ENCODE assay signal across 27 cellular contexts in the genomic region with DNA sequence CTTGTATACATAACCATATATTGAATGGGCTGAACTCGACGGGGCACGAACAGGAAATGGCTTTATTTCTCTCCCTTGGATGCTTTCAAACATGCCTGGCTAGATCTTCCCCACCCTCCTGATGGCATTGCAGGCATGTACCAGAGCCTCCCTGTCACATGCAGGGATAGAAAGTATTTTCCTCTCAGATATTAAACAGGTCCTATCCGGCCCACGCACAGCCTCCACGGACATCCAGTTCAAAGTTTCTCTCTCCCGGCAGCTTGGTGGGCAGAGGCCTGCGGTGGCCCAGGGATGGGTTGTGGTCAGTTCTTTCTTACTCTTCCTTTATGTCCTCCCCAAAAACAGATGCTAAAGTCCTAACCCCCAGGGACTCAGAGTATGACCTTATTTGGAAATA.
DNase-seq lines count a peak whose midpoint lies in the region; ATAC-seq and TF ChIP-seq lines count a peak whose summit lies in the region.
"Had no signal": no experiment of that assay in that cellular context is flagged by ENCODE, and none has a peak within 500 bp of the region (broad histone marks: within the 10 kb centered on the region; RNA-seq: fewer than 3 reads in every experiment).

No MANE protein-coding gene starts in this region.

- DNase-seq in NCI-H748 (lab: John Stamatoyannopoulos, UW; ENCODE audit: unreplicated experiment) (peak; percentile 37), NCI-H748 treated with DMSO at 0.1 percent for 48 hours (lab: John Stamatoyannopoulos, UW) (no peak), NCI-H345 (lab: John Stamatoyannopoulos, UW) (peak; percentile 42), coronary artery (ENCODE audit: low spot score) (no peak), NOMO-1 treated with DMSO at 0.1 percent for 48 hours (lab: John Stamatoyannopoulos, UW; ENCODE audit: unreplicated experiment) (no peak)
- DNase-seq: activated CD4-positive, alpha-beta T cell treated with anti-CD3 and anti-CD28 coated beads, Interleukin-2, amount 10 ng/mL, durations not matched to agents 24 days and 14 days; activated CD8-positive, alpha-beta memory T cell treated with anti-CD3 and anti-CD28 coated beads for 24 hours; amygdala; CD8-positive, alpha-beta T cell; GM23248; mucosa of descending colon; NCI-H1436; NCI-H2171 treated with DMSO at 0.1 percent for 48 hours; NCI-H526 treated with DMSO at 0.1 percent for 48 hours; ovary; retina; RPMI8226; SJCRH30; stimulated activated naive CD4-positive, alpha-beta T cell treated with Interleukin-2 at 50 U/mL for 16 hours; T1000 had no signal

- H3K27me3 Mint-ChIP-seq in nephron (ENCODE audit: low read depth) = peaks cover 12% of the 10 kb centered on the region

- H3K27ac ChIP-seq in coronary artery = no peak overlapping the region
- H3K27ac ChIP-seq: gastroesophageal sphincter, GM23248, ovary, SJCRH30 had no signal

- H3K27ac Mint-ChIP-seq in nephron = peak overlapping the region; percentile 3 to 43 (median 39)
- H3K27ac Mint-ChIP-seq: activated CD4-positive, alpha-beta T cell treated with anti-CD3 and anti-CD28 coated beads, Interleukin-2, amount 10 ng/mL, durations not matched to agents 24 days and 14 days; activated naive CD4-positive, alpha-beta T cell treated with anti-CD3 and anti-CD28 coated beads, Interleukin-2, amount 50 U/mL, for 72 hours; CD8-positive, alpha-beta T cell; natural killer cell treated with Interleukin-12 subunit alpha and Interleukin-12 subunit beta and Interleukin-15 and Interleukin-18, amount 100 ng/mL, for 72 hours; WTC11 had no signal

- no peak overlapping the region for H3K4me3 ChIP-seq in coronary artery
- H3K4me3 ChIP-seq: gastroesophageal sphincter, GM23248, mucosa of descending colon, ovary, SJCRH30, smooth muscle cell had no signal

- H3K4me3 Mint-ChIP-seq in nephron = no peak overlapping the region
- H3K4me3 Mint-ChIP-seq: activated CD4-positive, alpha-beta T cell treated with anti-CD3 and anti-CD28 coated beads, Interleukin-2, amount 10 ng/mL, durations not matched to agents 24 days and 14 days; CD8-positive, alpha-beta T cell; natural killer cell treated with Interleukin-12 subunit alpha and Interleukin-12 subunit beta and Interleukin-15 and Interleukin-18, amount 100 ng/mL, for 72 hours; WTC11 had no signal

- H3K4me1 Mint-ChIP-seq in nephron = peaks cover 48% of the 10 kb centered on the region
- H3K4me1 Mint-ChIP-seq: activated CD4-positive, alpha-beta T cell treated with anti-CD3 and anti-CD28 coated beads, Interleukin-2, amount 10 ng/mL, durations not matched to agents 24 days and 14 days had no signal

- no peaks in the 10 kb centered on the region for H3K9me3 Mint-ChIP-seq in nephron
- H3K9me3 Mint-ChIP-seq: activated CD4-positive, alpha-beta T cell treated with anti-CD3 and anti-CD28 coated beads, Interleukin-2, amount 10 ng/mL, durations not matched to agents 24 days and 14 days; activated naive CD4-positive, alpha-beta T cell treated with anti-CD3 and anti-CD28 coated beads, Interleukin-2, amount 50 U/mL, for 72 hours; CD8-positive, alpha-beta T cell; natural killer cell treated with Interleukin-12 subunit alpha and Interleukin-12 subunit beta and Interleukin-15 and Interleukin-18, amount 100 ng/mL, for 72 hours; WTC11 had no signal

- ATAC-seq in HG03045 (IDR thresholded peaks at IDR 0.05; ENCODE audit: unreplicated experiment) = no peak
- ATAC-seq: activated naive CD4-positive, alpha-beta T cell treated with anti-CD3 and anti-CD28 coated beads, Interleukin-2, amount 50 U/mL, for 72 hours; CD8-positive, alpha-beta T cell; gastroesophageal sphincter; mucosa of descending colon; natural killer cell treated with Interleukin-12 subunit alpha and Interleukin-12 subunit beta and Interleukin-15 and Interleukin-18, amount 100 ng/mL, for 72 hours; WTC11 had no signal

- TF ChIP-seq CTCF in nephron (IDR thresholded peaks at IDR 0.05; ENCODE audit: unreplicated experiment in 3 of 3) (no peak), coronary artery (IDR thresholded peaks at IDR 0.05) (no peak)

- H3K36me3 Mint-ChIP-seq in nephron (ENCODE audit: low read depth) = no peaks in the 10 kb centered on the region
- H3K36me3 Mint-ChIP-seq: activated naive CD4-positive, alpha-beta T cell treated with anti-CD3 and anti-CD28 coated beads, Interleukin-2, amount 50 U/mL, for 72 hours; CD8-positive, alpha-beta T cell; natural killer cell treated with Interleukin-12 subunit alpha and Interleukin-12 subunit beta and Interleukin-15 and Interleukin-18, amount 100 ng/mL, for 72 hours; WTC11 had no signal

Comparison
In these comparisons a context has a peak if more than half of its experiments do, and no peak if none do; other contexts are left out.
1. DNase-seq: peak in NCI-H748 (single experiment) and NCI-H345 (single experiment); none in NCI-H748 treated with DMSO at 0.1 percent for 48 hours (single experiment), coronary artery (single experiment) and NOMO-1 treated with DMSO at 0.1 percent for 48 hours (single experiment).